Comparison of ENCODE assay signal across 8 cellular contexts in the genomic region with DNA sequence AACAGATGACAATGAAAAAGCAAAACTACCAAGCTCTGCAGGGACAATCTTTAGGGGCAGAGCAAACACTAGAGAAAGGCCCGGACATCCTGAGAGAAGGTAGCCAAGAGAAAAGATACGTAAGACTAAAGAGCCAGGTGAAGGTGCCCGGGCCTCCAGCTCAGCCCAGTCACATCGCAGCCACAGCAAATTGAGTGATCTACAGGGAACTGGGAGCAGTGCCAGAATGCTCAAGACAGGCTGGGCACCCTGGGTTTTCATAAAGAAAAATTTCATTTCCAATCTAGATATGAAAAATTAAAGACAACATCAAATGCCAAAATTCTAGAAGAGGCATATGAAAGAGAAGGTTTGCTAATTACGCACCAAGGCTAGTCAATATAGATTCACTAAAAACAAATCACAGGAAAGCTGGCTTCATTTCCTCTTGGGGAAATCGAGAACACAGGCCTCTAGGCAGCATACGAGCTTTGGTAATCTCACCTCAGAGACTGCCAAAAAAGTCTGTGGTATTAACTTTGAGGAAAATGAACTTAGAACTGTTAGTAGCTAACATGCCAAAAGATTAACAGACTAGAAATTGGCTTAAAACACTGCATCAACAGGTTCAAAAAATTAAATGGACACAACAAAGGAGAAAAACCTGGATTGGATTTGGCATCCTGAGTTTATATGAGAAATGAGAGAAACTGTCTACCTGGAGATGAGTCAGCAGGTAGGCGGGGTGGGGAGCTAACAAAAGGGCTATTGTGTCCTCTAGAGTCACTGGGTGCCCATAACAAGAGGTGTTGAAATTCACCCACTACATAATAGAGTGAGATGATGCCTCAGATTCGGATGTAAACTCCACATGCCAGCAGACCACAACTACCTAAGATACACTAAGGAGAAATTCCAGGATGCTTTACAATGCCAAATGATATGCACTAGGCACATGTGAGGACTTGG. TPM values are rescaled to one million over a fixed set of nuclear protein-coding genes. Genes with fewer than 3 reads are reported as not detected.
DNase-seq lines count a peak whose midpoint lies in the region; ATAC-seq and TF ChIP-seq lines count a peak whose summit lies in the region.

No MANE protein-coding gene starts in this region.

- intact Hi-C loops in Right ventricle myocardium inferior (cut with DNase I), result no loop called here
- intact Hi-C loops in cardiac septum (cut with DNase I), result no loop called here

- TF ChIP-seq EP300 in upper lobe of left lung (IDR thresholded peaks at IDR 0.05), result no peak

- DNase-seq in Right ventricle myocardium inferior (ENCODE audit: missing footprints), result no peak
- DNase-seq in cardiac septum (ENCODE audit: low spot score), result no peak
- no peak for DNase-seq in WTC11 (ENCODE audit: low spot score)
- DNase-seq in iris pigment epithelial cell (ENCODE audit: low read depth), result peak; percentile 51
- peak in 1 of 2 donors; percentile 36 for DNase-seq in upper lobe of left lung
- DNase-seq in amniotic stem cell (lab: John Stamatoyannopoulos, UW), result no peak

- H3K9me3 Mint-ChIP-seq in WTC11, result no peaks in the 10 kb centered on the region

- H3K27me3 Mint-ChIP-seq in WTC11 (ENCODE audit: low read depth), result no peaks in the 10 kb centered on the region

- peak overlapping the region in 3 of 4 donors; percentile 4 to 69 (median 35) for H3K27ac ChIP-seq in upper lobe of left lung

- no peak for TF ChIP-seq POLR2A in upper lobe of left lung (IDR thresholded peaks at IDR 0.05)

- ATAC-seq in Right ventricle myocardium inferior (peak; percentile 39), WTC11 (peak; percentile 86), upper lobe of left lung (ENCODE audit: low FRiP score in 2 of 2) (no peak), GM19328 (IDR thresholded peaks at IDR 0.05; ENCODE audit: unreplicated experiment) (no peak), HG02852 (IDR thresholded peaks at IDR 0.05; ENCODE audit: unreplicated experiment) (no peak)

- peaks cover 50 to 55% (median 53%) of the 10 kb centered on the region in 4 donors for H3K4me1 ChIP-seq in upper lobe of left lung

- POLR2A ChIA-PET in WTC11 (lab: Charles Lee), result no interaction called here

- 46% methylated on average over 9 of the region's 9 CpGs for WGBS in upper lobe of left lung, 2 donors

- H3K36me3 Mint-ChIP-seq in WTC11, result peaks cover 55% of the 10 kb centered on the region

- H3K4me1 Mint-ChIP-seq in WTC11, result peaks cover 75% of the 10 kb centered on the region

- H3K4me3 Mint-ChIP-seq in WTC11, result peak overlapping the region; percentile 47

- peaks cover 0 to 50% (median 15%) of the 10 kb centered on the region in 4 donors for H3K36me3 ChIP-seq in upper lobe of left lung

- H3K4me3 ChIP-seq in upper lobe of left lung, result no peak overlapping the region

- CTCF ChIA-PET in WTC11 (lab: Charles Lee), result interaction anchor here (0.7 to 1.8 kb wide), 2 partner anchors 17 to 263 kb away, joined by 3 to 7 read pairs; no protein-coding TSS in a partner anchor

- no peaks in the 10 kb centered on the region for H3K9me3 ChIP-seq in upper lobe of left lung

- TF ChIP-seq CTCF in WTC11 (IDR thresholded peaks at IDR 0.05) (no peak), upper lobe of left lung (IDR thresholded peaks at IDR 0.05) (no peak)

- no peaks in the 10 kb centered on the region for H3K27me3 ChIP-seq in upper lobe of left lung

- H3K27ac Mint-ChIP-seq in WTC11, result peak overlapping the region; percentile 97

TF ChIP-seq in WTC11, 78 proteins besides CTCF, POLR2A, EP300 and RAD21 (continues in another document):
- TF ChIP-seq TEAD1 (CRISPR knock-in tag; IDR thresholded peaks at IDR 0.05) (peak; percentile 42; the same call in 1 of the 2 replicates), FOXP1 (CRISPR knock-in tag; IDR thresholded peaks at IDR 0.05; ENCODE audit: borderline replicate concordance) (no peak), ZNF416 (CRISPR knock-in tag; IDR thresholded peaks at IDR 0.05) (no peak), SMAD3 (CRISPR knock-in tag; IDR thresholded peaks at IDR 0.05; ENCODE audit: borderline replicate concordance) (no peak), OVOL2 (CRISPR knock-in tag; IDR thresholded peaks at IDR 0.05; ENCODE audit: borderline replicate concordance) (no peak), ZNF396 (CRISPR knock-in tag; IDR thresholded peaks at IDR 0.05; ENCODE audit: borderline replicate concordance) (no peak), ZNF423 (CRISPR knock-in tag; IDR thresholded peaks at IDR 0.05) (peak; percentile 36; the same call in 1 of the 2 replicates), ZNF317 (CRISPR knock-in tag; IDR thresholded peaks at IDR 0.05; ENCODE audit: borderline replicate concordance, low read depth) (no peak), ZBTB21 (CRISPR knock-in tag; IDR thresholded peaks at IDR 0.05; ENCODE audit: borderline replicate concordance) (no peak), NFE2L1 (CRISPR knock-in tag; IDR thresholded peaks at IDR 0.05) (peak; percentile 71), CREM (CRISPR knock-in tag; IDR thresholded peaks at IDR 0.05) (no peak), PRRX2 (CRISPR knock-in tag; IDR thresholded peaks at IDR 0.05) (no peak), SP1 (CRISPR knock-in tag; conservative IDR thresholded peaks at IDR 0.05) (peak; percentile 43; the same call in 1 of the 2 replicates), FOXK1 (CRISPR knock-in tag; IDR thresholded peaks at IDR 0.05) (peak; percentile 45; the same call in 1 of the 2 replicates)
- TF ChIP-seq, protein P1, sequence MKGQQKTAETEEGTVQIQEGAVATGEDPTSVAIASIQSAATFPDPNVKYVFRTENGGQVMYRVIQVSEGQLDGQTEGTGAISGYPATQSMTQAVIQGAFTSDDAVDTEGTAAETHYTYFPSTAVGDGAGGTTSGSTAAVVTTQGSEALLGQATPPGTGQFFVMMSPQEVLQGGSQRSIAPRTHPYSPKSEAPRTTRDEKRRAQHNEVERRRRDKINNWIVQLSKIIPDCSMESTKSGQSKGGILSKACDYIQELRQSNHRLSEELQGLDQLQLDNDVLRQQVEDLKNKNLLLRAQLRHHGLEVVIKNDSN (CRISPR knock-in tag; IDR thresholded peaks at IDR 0.05), result no peak
- TF ChIP-seq, protein P2, sequence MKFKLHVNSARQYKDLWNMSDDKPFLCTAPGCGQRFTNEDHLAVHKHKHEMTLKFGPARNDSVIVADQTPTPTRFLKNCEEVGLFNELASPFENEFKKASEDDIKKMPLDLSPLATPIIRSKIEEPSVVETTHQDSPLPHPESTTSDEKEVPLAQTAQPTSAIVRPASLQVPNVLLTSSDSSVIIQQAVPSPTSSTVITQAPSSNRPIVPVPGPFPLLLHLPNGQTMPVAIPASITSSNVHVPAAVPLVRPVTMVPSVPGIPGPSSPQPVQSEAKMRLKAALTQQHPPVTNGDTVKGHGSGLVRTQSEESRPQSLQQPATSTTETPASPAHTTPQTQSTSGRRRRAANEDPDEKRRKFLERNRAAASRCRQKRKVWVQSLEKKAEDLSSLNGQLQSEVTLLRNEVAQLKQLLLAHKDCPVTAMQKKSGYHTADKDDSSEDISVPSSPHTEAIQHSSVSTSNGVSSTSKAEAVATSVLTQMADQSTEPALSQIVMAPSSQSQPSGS (CRISPR knock-in tag; IDR thresholded peaks at IDR 0.05; ENCODE audit: borderline replicate concordance, low read depth), result no peak
- TF ChIP-seq, protein P3, sequence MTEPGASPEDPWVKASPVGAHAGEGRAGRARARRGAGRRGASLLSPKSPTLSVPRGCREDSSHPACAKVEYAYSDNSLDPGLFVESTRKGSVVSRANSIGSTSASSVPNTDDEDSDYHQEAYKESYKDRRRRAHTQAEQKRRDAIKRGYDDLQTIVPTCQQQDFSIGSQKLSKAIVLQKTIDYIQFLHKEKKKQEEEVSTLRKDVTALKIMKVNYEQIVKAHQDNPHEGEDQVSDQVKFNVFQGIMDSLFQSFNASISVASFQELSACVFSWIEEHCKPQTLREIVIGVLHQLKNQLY (CRISPR knock-in tag; IDR thresholded peaks at IDR 0.05), result no peak
- TF ChIP-seq, protein P4, sequence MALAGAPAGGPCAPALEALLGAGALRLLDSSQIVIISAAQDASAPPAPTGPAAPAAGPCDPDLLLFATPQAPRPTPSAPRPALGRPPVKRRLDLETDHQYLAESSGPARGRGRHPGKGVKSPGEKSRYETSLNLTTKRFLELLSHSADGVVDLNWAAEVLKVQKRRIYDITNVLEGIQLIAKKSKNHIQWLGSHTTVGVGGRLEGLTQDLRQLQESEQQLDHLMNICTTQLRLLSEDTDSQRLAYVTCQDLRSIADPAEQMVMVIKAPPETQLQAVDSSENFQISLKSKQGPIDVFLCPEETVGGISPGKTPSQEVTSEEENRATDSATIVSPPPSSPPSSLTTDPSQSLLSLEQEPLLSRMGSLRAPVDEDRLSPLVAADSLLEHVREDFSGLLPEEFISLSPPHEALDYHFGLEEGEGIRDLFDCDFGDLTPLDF (CRISPR knock-in tag; IDR thresholded peaks at IDR 0.05), result no peak
- TF ChIP-seq, protein P5, sequence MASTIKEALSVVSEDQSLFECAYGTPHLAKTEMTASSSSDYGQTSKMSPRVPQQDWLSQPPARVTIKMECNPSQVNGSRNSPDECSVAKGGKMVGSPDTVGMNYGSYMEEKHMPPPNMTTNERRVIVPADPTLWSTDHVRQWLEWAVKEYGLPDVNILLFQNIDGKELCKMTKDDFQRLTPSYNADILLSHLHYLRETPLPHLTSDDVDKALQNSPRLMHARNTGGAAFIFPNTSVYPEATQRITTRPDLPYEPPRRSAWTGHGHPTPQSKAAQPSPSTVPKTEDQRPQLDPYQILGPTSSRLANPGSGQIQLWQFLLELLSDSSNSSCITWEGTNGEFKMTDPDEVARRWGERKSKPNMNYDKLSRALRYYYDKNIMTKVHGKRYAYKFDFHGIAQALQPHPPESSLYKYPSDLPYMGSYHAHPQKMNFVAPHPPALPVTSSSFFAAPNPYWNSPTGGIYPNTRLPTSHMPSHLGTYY (CRISPR knock-in tag; IDR thresholded peaks at IDR 0.05), result no peak
- TF ChIP-seq, protein P6, sequence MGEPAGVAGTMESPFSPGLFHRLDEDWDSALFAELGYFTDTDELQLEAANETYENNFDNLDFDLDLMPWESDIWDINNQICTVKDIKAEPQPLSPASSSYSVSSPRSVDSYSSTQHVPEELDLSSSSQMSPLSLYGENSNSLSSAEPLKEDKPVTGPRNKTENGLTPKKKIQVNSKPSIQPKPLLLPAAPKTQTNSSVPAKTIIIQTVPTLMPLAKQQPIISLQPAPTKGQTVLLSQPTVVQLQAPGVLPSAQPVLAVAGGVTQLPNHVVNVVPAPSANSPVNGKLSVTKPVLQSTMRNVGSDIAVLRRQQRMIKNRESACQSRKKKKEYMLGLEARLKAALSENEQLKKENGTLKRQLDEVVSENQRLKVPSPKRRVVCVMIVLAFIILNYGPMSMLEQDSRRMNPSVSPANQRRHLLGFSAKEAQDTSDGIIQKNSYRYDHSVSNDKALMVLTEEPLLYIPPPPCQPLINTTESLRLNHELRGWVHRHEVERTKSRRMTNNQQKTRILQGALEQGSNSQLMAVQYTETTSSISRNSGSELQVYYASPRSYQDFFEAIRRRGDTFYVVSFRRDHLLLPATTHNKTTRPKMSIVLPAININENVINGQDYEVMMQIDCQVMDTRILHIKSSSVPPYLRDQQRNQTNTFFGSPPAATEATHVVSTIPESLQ (CRISPR knock-in tag; IDR thresholded peaks at IDR 0.05), result no peak

RNA-seq across cellular contexts. Expression of a gene that starts 6.6 kb away (rescaled TPM):
- 48.6 TPM for total RNA-seq in Right ventricle myocardium inferior
- total RNA-seq in cardiac septum, result 84.4 TPM
- total RNA-seq in WTC11 (2021), result 176 to 219 TPM (median 191 TPM) in 3 replicates
- total RNA-seq in upper lobe of left lung, result 100 to 1,000 TPM in 3 of 6 donors, 10 to 100 TPM in 3; 91.4 to 190 (median 107) TPM

Comparison
In these comparisons a context has a peak if more than half of its experiments do, and no peak if none do; other contexts are left out.
1. ATAC-seq: peak in Right ventricle myocardium inferior (single experiment) and WTC11 (single experiment); none in upper lobe of left lung (0 of 2), GM19328 (single experiment) and HG02852 (single experiment).